In the genomic region with DNA sequence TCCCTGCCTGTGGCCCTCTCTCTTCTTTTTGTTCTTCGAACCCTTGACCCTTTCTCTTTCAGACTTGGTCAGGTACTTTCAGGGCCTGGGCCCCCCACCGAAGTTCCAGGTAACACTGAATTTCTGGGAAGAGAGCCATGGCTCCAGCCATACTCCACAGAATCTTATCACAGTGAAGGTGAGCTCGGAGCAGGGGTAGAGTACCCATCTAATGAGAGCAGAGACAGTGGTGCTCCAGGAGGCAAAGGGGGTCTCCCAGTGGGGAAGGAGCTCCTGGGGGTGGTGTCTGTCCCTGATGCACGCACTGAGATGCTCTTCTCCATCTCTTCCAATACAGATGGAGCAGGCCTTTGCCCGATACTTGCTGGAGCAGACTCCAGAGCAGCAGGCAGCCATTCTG, we compare ENCODE assay signal across 1 cellular context.
TF ChIP-seq lines count a peak whose summit lies in the region.

No MANE protein-coding gene starts in this region.

TF ChIP-seq in IMR-90, 13 proteins besides CTCF, POLR2A, EP300 and RAD21:
- no peak for TF ChIP-seq SMC3 (IDR thresholded peaks at IDR 0.05; ENCODE audit: low read depth, low read length)
- TF ChIP-seq MXI1 (IDR thresholded peaks at IDR 0.05; ENCODE audit: borderline replicate concordance, low read depth, low read length): no peak
- TF ChIP-seq BHLHE40 (IDR thresholded peaks at IDR 0.05; ENCODE audit: low read depth, low read length): no peak
- TF ChIP-seq RCOR1 (IDR thresholded peaks at IDR 0.05; ENCODE audit: insufficient replicate concordance, low read length): no peak
- TF ChIP-seq MAZ (IDR thresholded peaks at IDR 0.05; ENCODE audit: borderline replicate concordance, low read depth, low read length): no peak
- no peak for TF ChIP-seq CEBPB (IDR thresholded peaks at IDR 0.05; ENCODE audit: low read depth, low read length)
- no peak for TF ChIP-seq FOS (IDR thresholded peaks at IDR 0.05; ENCODE audit: low read depth, low read length)
- no peak for TF ChIP-seq MAFK (IDR thresholded peaks at IDR 0.05; ENCODE audit: low read depth, low read length)
- TF ChIP-seq USF2 (IDR thresholded peaks at IDR 0.05; ENCODE audit: low read depth, low read length): no peak
- no peak for TF ChIP-seq ELK1 (IDR thresholded peaks at IDR 0.05; ENCODE audit: borderline replicate concordance, low read depth, low read length)
- no peak for TF ChIP-seq NFE2L2 (IDR thresholded peaks at IDR 0.05; ENCODE audit: low read depth, low read length)
- TF ChIP-seq CHD1 (IDR thresholded peaks at IDR 0.05; ENCODE audit: low read depth, low read length): no peak
- no peak for TF ChIP-seq RFX5 (IDR thresholded peaks at IDR 0.05; ENCODE audit: low read depth, low read length)
